In genomic region chr2:71646028-71646427, GRCh38 we compare ENCODE assay signal across 13 cellular contexts.
DNase-seq lines count a peak whose midpoint lies in the region; ATAC-seq and TF ChIP-seq lines count a peak whose summit lies in the region.
"Had no signal": no experiment of that assay in that cellular context is flagged by ENCODE, and none has a peak within 500 bp of the region (broad histone marks: within the 10 kb centered on the region; RNA-seq: fewer than 3 reads in every experiment).

No MANE protein-coding gene starts in this region.

- no peaks in the 10 kb centered on the region for H3K27me3 ChIP-seq in ascending aorta

- in situ Hi-C loops in G401 (cut with HindIII; ENCODE audit: low sequenced_read_pairs): no loop called here

- peak; percentile 92 for ATAC-seq in Right ventricle myocardium inferior
- ATAC-seq in sciatic nerve: peak; percentile 55
- ATAC-seq in activated T-helper 17 cell treated with anti-CD3 and anti-CD28 coated beads, Interleukin-2, amount 50 U/mL, for 72 hours (replicated peaks): no peak
- ATAC-seq: CD8-positive, alpha-beta T cell; GM12878; Panc1; stimulated activated effector memory CD8-positive, alpha-beta T cell treated with anti-CD3 and anti-CD28 coated beads, Interleukin-12 subunit alpha, Interleukin-12 subunit beta, amount 100 ng/mL, for 72 hours had no signal

- peaks cover 4 to 12% of the 10 kb centered on the region in 2 donors for H3K4me1 ChIP-seq in ascending aorta

- no peaks in the 10 kb centered on the region for H3K4me1 Mint-ChIP-seq in activated T-helper 17 cell treated with anti-CD3 and anti-CD28 coated beads, Interleukin-2, amount 50 U/mL, for 72 hours
- H3K4me1 Mint-ChIP-seq: stimulated activated effector memory CD8-positive, alpha-beta T cell treated with anti-CD3 and anti-CD28 coated beads, Interleukin-12 subunit alpha, Interleukin-12 subunit beta, amount 100 ng/mL, for 72 hours had no signal

- intact Hi-C loops in ascending aorta (cut with DNase I) (loop anchor here (5.0 kb wide), 2 partner anchors 56 to 71 kb away; no protein-coding TSS in a partner anchor), Right ventricle myocardium inferior (cut with DNase I) (no loop called here), sciatic nerve (cut with DNase I) (no loop called here)

- no peak overlapping the region for H3K27ac Mint-ChIP-seq in activated T-helper 17 cell treated with anti-CD3 and anti-CD28 coated beads, Interleukin-2, amount 50 U/mL, for 72 hours
- H3K27ac Mint-ChIP-seq: CD8-positive, alpha-beta T cell; stimulated activated effector memory CD8-positive, alpha-beta T cell treated with anti-CD3 and anti-CD28 coated beads, Interleukin-12 subunit alpha, Interleukin-12 subunit beta, amount 100 ng/mL, for 72 hours had no signal

- peaks cover 0 to 7% of the 10 kb centered on the region in 2 donors for H3K9me3 ChIP-seq in ascending aorta

- TF ChIP-seq CTCF in ascending aorta (IDR thresholded peaks at IDR 0.05): no peak
- TF ChIP-seq CTCF in coronary artery (IDR thresholded peaks at IDR 0.05): no peak

- H3K4me3 ChIP-seq in ascending aorta (no peak overlapping the region), coronary artery (no peak overlapping the region)
- H3K4me3 ChIP-seq: GM12878 had no signal

- H3K4me3 Mint-ChIP-seq in activated T-helper 17 cell treated with anti-CD3 and anti-CD28 coated beads, Interleukin-2, amount 50 U/mL, for 72 hours: no peak overlapping the region
- H3K4me3 Mint-ChIP-seq: CD8-positive, alpha-beta T cell; stimulated activated effector memory CD8-positive, alpha-beta T cell treated with anti-CD3 and anti-CD28 coated beads, Interleukin-12 subunit alpha, Interleukin-12 subunit beta, amount 100 ng/mL, for 72 hours had no signal

- H3K27ac ChIP-seq in ascending aorta (peak overlapping the region; percentile 41 to 81), coronary artery (peak overlapping the region in 1 of 2 donors; percentile 69)

- H3K36me3 ChIP-seq in ascending aorta: no peaks in the 10 kb centered on the region

- H3K27me3 Mint-ChIP-seq in activated T-helper 17 cell treated with anti-CD3 and anti-CD28 coated beads, Interleukin-2, amount 50 U/mL, for 72 hours: peaks cover 34% of the 10 kb centered on the region

- DNase-seq in G401 (ENCODE audit: low spot score) (peak; percentile 67), ascending aorta (ENCODE audit: low spot score in 2 of 2) (peak in 1 of 2 donors; percentile 88), Right ventricle myocardium inferior (ENCODE audit: missing footprints) (peak; percentile 78), sciatic nerve (ENCODE audit: low spot score) (no peak), coronary artery (ENCODE audit: low spot score) (no peak), NCI-H187 treated with DMSO at 0.1 percent for 48 hours (lab: John Stamatoyannopoulos, UW) (no peak)
- no peak for DNase-seq in stimulated activated naive CD4-positive, alpha-beta T cell treated with Interleukin-2 at 50 U/mL for 16 hours (lab: John Stamatoyannopoulos, UW)
- DNase-seq: activated T-cell treated with anti-CD3 and anti-CD28 coated beads for 4 hours; CD8-positive, alpha-beta T cell had no signal

- H3K9me3 Mint-ChIP-seq in activated T-helper 17 cell treated with anti-CD3 and anti-CD28 coated beads, Interleukin-2, amount 50 U/mL, for 72 hours: peaks cover 5% of the 10 kb centered on the region
- H3K9me3 Mint-ChIP-seq: CD8-positive, alpha-beta T cell; stimulated activated effector memory CD8-positive, alpha-beta T cell treated with anti-CD3 and anti-CD28 coated beads, Interleukin-12 subunit alpha, Interleukin-12 subunit beta, amount 100 ng/mL, for 72 hours had no signal

- H3K36me3 Mint-ChIP-seq in activated T-helper 17 cell treated with anti-CD3 and anti-CD28 coated beads, Interleukin-2, amount 50 U/mL, for 72 hours (ENCODE audit: low read depth): no peaks in the 10 kb centered on the region
- H3K36me3 Mint-ChIP-seq: CD8-positive, alpha-beta T cell; stimulated activated effector memory CD8-positive, alpha-beta T cell treated with anti-CD3 and anti-CD28 coated beads, Interleukin-12 subunit alpha, Interleukin-12 subunit beta, amount 100 ng/mL, for 72 hours had no signal

Comparison
In these comparisons a context has a peak if more than half of its experiments do, and no peak if none do; other contexts are left out.
1. DNase-seq: peak in G401 (single experiment) and Right ventricle myocardium inferior (single experiment); none in sciatic nerve (single experiment), coronary artery (single experiment), stimulated activated naive CD4-positive, alpha-beta T cell treated with Interleukin-2 at 50 U/mL for 16 hours (single experiment) and NCI-H187 treated with DMSO at 0.1 percent for 48 hours (single experiment).